In the genomic region with DNA sequence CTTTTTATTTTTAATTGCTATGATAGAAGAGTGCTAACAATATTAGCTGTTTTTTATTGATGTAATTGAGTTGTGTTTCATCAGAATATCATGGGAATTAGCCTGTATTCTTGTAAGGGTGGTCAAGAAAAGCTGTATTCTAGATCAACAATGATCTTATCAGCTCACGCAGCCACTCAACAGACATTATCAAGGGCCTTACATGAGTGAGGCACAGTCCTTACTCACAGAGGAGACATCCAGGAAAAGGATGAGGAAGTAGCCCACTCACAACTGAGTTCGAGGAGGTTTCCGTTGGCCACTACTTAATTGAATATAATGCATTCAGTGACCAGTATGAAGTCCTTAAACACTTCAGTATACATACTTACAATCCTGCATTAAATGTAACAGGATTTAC, we compare ENCODE assay signal across 9 cellular contexts.
"Had no signal": no experiment of that assay in that cellular context is flagged by ENCODE, and none has a peak within 500 bp of the region (broad histone marks: within the 10 kb centered on the region; RNA-seq: fewer than 3 reads in every experiment).

No MANE protein-coding gene starts in this region.

- DNase-seq: GM23248, GOT3, H7, HFFc6, KBM-7 had no signal

- H3K36me3 ChIP-seq: HAP-1 had no signal

- H3K9ac ChIP-seq: GM23248 had no signal

- ATAC-seq: HCT116 had no signal

- H3K27ac ChIP-seq: GM23248 had no signal

- H3K4me1 ChIP-seq: HAP-1 had no signal

- H2AFZ ChIP-seq: GM23248 had no signal

- H3K4me3 ChIP-seq: GM23248, HAP-1 had no signal

- H3K27me3 Mint-ChIP-seq: IgD-negative memory B cell had no signal

- H3K4me3 Mint-ChIP-seq: HFFc6, IgD-negative memory B cell had no signal

- H3K27ac Mint-ChIP-seq: HFFc6 had no signal

- FAIRE-seq: HTR-8/SVneo had no signal

- H3K9me3 Mint-ChIP-seq: HFFc6, IgD-negative memory B cell had no signal

- H3K9me3 ChIP-seq: HAP-1 had no signal
